8 cellular contexts compared by ENCODE assay signal in the genomic region with DNA sequence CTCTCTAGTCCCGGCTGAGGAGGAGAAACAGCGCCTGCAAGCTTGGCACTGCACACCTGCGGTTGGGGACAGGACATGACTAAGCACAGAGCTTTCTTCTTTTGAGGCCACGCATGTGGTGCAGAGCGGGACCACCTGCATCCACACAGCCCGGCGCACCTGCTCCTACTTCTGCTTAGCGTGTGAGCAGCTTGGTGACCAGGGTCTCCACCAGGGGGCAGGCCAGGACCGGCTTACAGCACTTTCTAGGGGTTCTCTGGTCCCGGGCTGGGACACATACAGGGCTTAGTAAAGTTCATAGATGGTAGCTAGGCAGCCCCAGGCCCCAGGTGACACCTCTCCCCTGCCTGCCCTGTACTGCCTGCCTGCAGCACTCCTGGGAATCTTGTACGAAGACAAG. TPM values are rescaled to one million over a fixed set of nuclear protein-coding genes. Genes with fewer than 3 reads are reported as not detected.
A peak's percentile ranks its signal among the peaks of the same experiment; 100 is the strongest.
DNase-seq lines count a peak whose midpoint lies in the region; ATAC-seq and TF ChIP-seq lines count a peak whose summit lies in the region.
"Not testable (repeated sequence)": the region's sequence is repeated elsewhere in the genome, so short reads cannot be mapped to it uniquely, and the experiment has no call there.

No MANE protein-coding gene starts in this region.

- H3K79me2 ChIP-seq in neural progenitor cell (ENCODE audit: low read depth): not testable (repeated sequence)

- not testable (repeated sequence) for H3F3A ChIP-seq in neural progenitor cell (ENCODE audit: low read depth)

- not testable (repeated sequence) for H3K4me3 ChIP-seq in CD4-positive, alpha-beta memory T cell (ENCODE audit: low read length in 2 of 2); neural progenitor cell

- not testable (repeated sequence) for H3K36me3 ChIP-seq in CD4-positive, alpha-beta memory T cell (ENCODE audit: insufficient read depth, low read length); neural progenitor cell

- not testable (repeated sequence) for H3K27ac Mint-ChIP-seq in CD4-positive, alpha-beta memory T cell; neural progenitor cell

- H3K36me3 Mint-ChIP-seq in CD4-positive, alpha-beta memory T cell; neural progenitor cell: not testable (repeated sequence)

- H3K9me3 ChIP-seq in CD4-positive, alpha-beta memory T cell (ENCODE audit: control insufficient read depth in 1 of 2, low read length in 2 of 2); neural progenitor cell (ENCODE audit: low read depth): not testable (repeated sequence)

- not testable (repeated sequence) for H3K9ac ChIP-seq in neural progenitor cell

- POLR2A ChIA-PET in CD4-positive, alpha-beta memory T cell (lab: Charles Lee; ENCODE audit: partially characterized antibody): not testable (repeated sequence)

- TF ChIP-seq CTCF in neural progenitor cell (IDR thresholded peaks at IDR 0.05): peak; percentile 62

- ATAC-seq in left cardiac atrium: not testable (repeated sequence)

- peaks cover 6 to 14% of the 10 kb centered on the region in 2 donors for H3K27me3 Mint-ChIP-seq in CD4-positive, alpha-beta memory T cell
- peaks cover 25% of the 10 kb centered on the region for H3K27me3 Mint-ChIP-seq in neural progenitor cell (ENCODE audit: insufficient read depth, low read depth)

- not testable (repeated sequence) for H3K27me3 ChIP-seq in CD4-positive, alpha-beta memory T cell (ENCODE audit: insufficient read depth, low read length)
- peaks cover 42% of the 10 kb centered on the region for H3K27me3 ChIP-seq in neural progenitor cell

- not testable (repeated sequence) for H2AFZ ChIP-seq in neural progenitor cell (replicated peaks)

- intact Hi-C loops in CD4-positive, alpha-beta memory T cell (cut with micrococcal nuclease); left cardiac atrium (cut with DNase I): not testable (repeated sequence)

- H3K4me1 Mint-ChIP-seq in CD4-positive, alpha-beta memory T cell; neural progenitor cell: not testable (repeated sequence)

- CTCF ChIA-PET in CD4-positive, alpha-beta memory T cell (lab: Charles Lee; ENCODE audit: partially characterized antibody): not testable (repeated sequence)

- not testable (repeated sequence) for H3K4me2 ChIP-seq in neural progenitor cell

- H3K9me3 Mint-ChIP-seq in CD4-positive, alpha-beta memory T cell; neural progenitor cell: not testable (repeated sequence)

- DNase-seq in CD4-positive, alpha-beta memory T cell: peak; percentile 24 to 50 (median 27)
- DNase-seq in HT-29 (ENCODE audit: low spot score) (peak; percentile 78), NCI-H69 (lab: John Stamatoyannopoulos, UW) (peak; percentile 9), amygdala (lab: John Stamatoyannopoulos, UW) (peak in 38 of 56 donors; percentile 0 to 77 (median 14)), left cardiac atrium (peak; percentile 59), neural progenitor cell (ENCODE audit: low spot score) (peak; percentile 84)
- peak; percentile 47 to 74 for DNase-seq in activated CD4-positive, alpha-beta T cell treated with anti-CD3 and anti-CD28 coated beads for 24 hours (ENCODE audit: low read depth in 2 of 2)
- peak; percentile 3 to 7 for DNase-seq in stimulated activated CD8-positive, alpha-beta memory T cell treated with anti-CD3 and anti-CD28 coated beads, Interleukin-4, amount 100 ng/mL, for 4 hours (ENCODE audit: low read depth in 2 of 2, low spot score in 1 of 2)

- H3K4me3 Mint-ChIP-seq in CD4-positive, alpha-beta memory T cell; neural progenitor cell: not testable (repeated sequence)

- H3K27ac ChIP-seq in CD4-positive, alpha-beta memory T cell (ENCODE audit: low read depth, low read length); neural progenitor cell: not testable (repeated sequence)

- H3K4me1 ChIP-seq in CD4-positive, alpha-beta memory T cell (ENCODE audit: insufficient read depth, low read length); neural progenitor cell: not testable (repeated sequence)

- H4K20me1 ChIP-seq in neural progenitor cell (ENCODE audit: low read depth): not testable (repeated sequence)

RNA-seq across cellular contexts. Expression of a gene that starts 51.2 kb away (rescaled TPM):
- not detected for total RNA-seq in CD4-positive, alpha-beta memory T cell
- not detected for polyA plus RNA-seq in CD4-positive, alpha-beta memory T cell
- not detected in 2 replicates for total RNA-seq in HT-29 (2014; rRNA removed; shearing (Covaris generic))
- total RNA-seq in left cardiac atrium: not detected
- total RNA-seq in neural progenitor cell (ENCODE audit: low replicate concordance): not detected in 2 replicates

Comparison
In these comparisons a context has a peak if more than half of its experiments do, and no peak if none do; other contexts are left out.
1. DNase-seq: peak in every context shown above with its lines; median percentile 84 in neural progenitor cell; 78 in HT-29; 60 in activated CD4-positive, alpha-beta T cell treated with anti-CD3 and anti-CD28 coated beads for 24 hours; 59 in left cardiac atrium; 27 in CD4-positive, alpha-beta memory T cell; 14 in amygdala; 9 in NCI-H69; 5 in stimulated activated CD8-positive, alpha-beta memory T cell treated with anti-CD3 and anti-CD28 coated beads, Interleukin-4, amount 100 ng/mL, for 4 hours.